In genomic region chr17:19264277-19264676, GRCh38 we compare ENCODE assay signal across 18 cellular contexts. TPM values are rescaled to one million over a fixed set of nuclear protein-coding genes. Genes with fewer than 3 reads are reported as not detected.
DNase-seq lines count a peak whose midpoint lies in the region; ATAC-seq, FAIRE-seq and TF ChIP-seq lines count a peak whose summit lies in the region.
"Had no signal": no experiment of that assay in that cellular context is flagged by ENCODE, and none has a peak within 500 bp of the region (broad histone marks: within the 10 kb centered on the region; RNA-seq: fewer than 3 reads in every experiment).

No MANE protein-coding gene starts in this region.

- no peaks in the 10 kb centered on the region for H3K23me2 ChIP-seq in H1 (ENCODE audit: low read depth, low read length)

- peaks cover 57% of the 10 kb centered on the region for H3K4me1 Mint-ChIP-seq in nephron

- POLR2A ChIA-PET in H1 (lab: Charles Lee; ENCODE audit: partially characterized antibody) = no interaction called here

- H3K79me1 ChIP-seq in H1 (ENCODE audit: low read depth, low read length) = peaks cover 18% of the 10 kb centered on the region

- H4K91ac ChIP-seq in H1 (replicated peaks; ENCODE audit: insufficient read length, low read length) = no peak overlapping the region

- H3K14ac ChIP-seq in H1 (ENCODE audit: insufficient read length) = no peak overlapping the region

- no peaks in the 10 kb centered on the region for H3K27me3 Mint-ChIP-seq in nephron (ENCODE audit: low read depth)

- H3K18ac ChIP-seq in H1 (ENCODE audit: extremely low read depth, low read length) = no peak overlapping the region; the same call in 1 of the 2 replicates

- TF ChIP-seq EP300 in H1 (IDR thresholded peaks at IDR 0.05; ENCODE audit: borderline replicate concordance in 1 of 2, low read depth in 2 of 2, low read length in 2 of 2) = no peak

- H3K79me2 ChIP-seq in H1 (ENCODE audit: control insufficient read depth in 1 of 2, insufficient read depth in 2 of 2, low read length in 2 of 2) = peaks cover 0 to 64% of the 10 kb centered on the region in 2 experiments; a peak in 3 of 4 replicates

- no peak overlapping the region for H3K4me3 ChIP-seq in H1 (ENCODE audit: extremely low read depth in 1 of 4, insufficient read depth in 2 of 4, low read depth in 3 of 4, low read length in 4 of 4)
- peak overlapping the region; percentile 14 for H3K4me3 ChIP-seq in thoracic aorta
- H3K4me3 ChIP-seq: K562, right lobe of liver, SJSA1 had no signal

- H3K4me1 ChIP-seq in H1 (replicated peaks in 1 of 4; ENCODE audit: control insufficient read depth in 3 of 4, insufficient read depth in 4 of 4, low read length in 3 of 4) (peaks cover 0 to 3% (median under 1%) of the 10 kb centered on the region in 4 experiments; a peak in 4 of 7 replicates), thoracic aorta (ENCODE audit: control insufficient read depth in 1 of 2, low read depth in 2 of 2) (peaks cover 44 to 68% of the 10 kb centered on the region in 2 donors)

- FAIRE-seq in H1 (lab: Jason Lieb, UNC) = no peak
- FAIRE-seq: K562 had no signal

- TF ChIP-seq POLR2A in H1 (IDR thresholded peaks at IDR 0.05; ENCODE audit: control extremely low read depth in 1 of 2, low read depth in 2 of 2, low read length in 2 of 2) = no peak

- H4K5ac ChIP-seq in H1 (ENCODE audit: insufficient read length, low read depth, low read length) = no peak overlapping the region

- no peak overlapping the region for H2BK120ac ChIP-seq in H1 (replicated peaks; ENCODE audit: low read depth, low read length)

- no peaks in the 10 kb centered on the region; a peak in 1 of 8 replicates for H3K36me3 ChIP-seq in H1 (ENCODE audit: control insufficient read depth in 2 of 4, insufficient read depth in 4 of 4, low read length in 3 of 4)
- no peaks in the 10 kb centered on the region for H3K36me3 ChIP-seq in thoracic aorta
- H3K36me3 ChIP-seq: right lobe of liver had no signal

- no peak overlapping the region for H3K4me3 Mint-ChIP-seq in nephron
- H3K4me3 Mint-ChIP-seq: B cell; naive thymus-derived CD4-positive, alpha-beta T cell; stimulated activated effector memory CD8-positive, alpha-beta T cell treated with anti-CD3 and anti-CD28 coated beads, Interleukin-12 subunit alpha, Interleukin-12 subunit beta, amount 100 ng/mL, for 72 hours had no signal

- H3K56ac ChIP-seq in H1 (replicated peaks; ENCODE audit: insufficient read length, low read depth, low read length) = peak overlapping the region; percentile 17

- no peak overlapping the region for H2BK20ac ChIP-seq in H1 (ENCODE audit: low read length)

- H3K4me2 ChIP-seq in H1 (ENCODE audit: insufficient read depth in 1 of 2, low read depth in 2 of 2, low read length in 2 of 2) = no peak overlapping the region

- no peak overlapping the region for H2BK15ac ChIP-seq in H1 (ENCODE audit: low read length)

- TF ChIP-seq CTCF in VCaP (conservative IDR thresholded peaks at IDR 0.05) (no peak), H1 (IDR thresholded peaks at IDR 0.05; ENCODE audit: control extremely low read depth in 1 of 3, insufficient read depth in 1 of 3, low read depth in 1 of 3, low read length in 3 of 3) (no peak), nephron (IDR thresholded peaks at IDR 0.05; ENCODE audit: unreplicated experiment in 3 of 3) (no peak), thoracic aorta (IDR thresholded peaks at IDR 0.05) (no peak)

- peak overlapping the region; percentile 5; the same call in 1 of the 2 replicates for H3K27ac ChIP-seq in VCaP
- no peak overlapping the region for H3K27ac ChIP-seq in H1 (ENCODE audit: low read depth, low read length)
- peak overlapping the region; percentile 80 to 85 for H3K27ac ChIP-seq in thoracic aorta
- H3K27ac ChIP-seq: right lobe of liver, SJSA1 had no signal

- DNase-seq in H1 (ENCODE audit: low read depth in 1 of 2, low spot score in 2 of 2) (no peak), thoracic aorta (ENCODE audit: low spot score) (no peak), HuH-7 (ENCODE audit: low spot score) (no peak)
- DNase-seq: activated CD8-positive, alpha-beta memory T cell treated with anti-CD3 and anti-CD28 coated beads for 24 hours; activated gamma-delta T cell; H7; naive thymus-derived CD4-positive, alpha-beta T cell; NCI-H1092; right lobe of liver had no signal

- H3K9me3 Mint-ChIP-seq in nephron = no peaks in the 10 kb centered on the region
- H3K9me3 Mint-ChIP-seq: stimulated activated effector memory CD8-positive, alpha-beta T cell treated with anti-CD3 and anti-CD28 coated beads, Interleukin-12 subunit alpha, Interleukin-12 subunit beta, amount 100 ng/mL, for 72 hours had no signal

- H4K20me1 ChIP-seq in H1 (replicated peaks in 1 of 2; ENCODE audit: control insufficient read depth in 1 of 2, insufficient read depth in 2 of 2, low read length in 2 of 2) = peaks cover 8 to 33% of the 10 kb centered on the region in 2 experiments

- H2AFZ ChIP-seq in H1 (ENCODE audit: low read length) = no peak overlapping the region

- ATAC-seq in thoracic aorta (ENCODE audit: insufficient number of reproducible peaks, low FRiP score, low read depth) (no peak), HG03342 (IDR thresholded peaks at IDR 0.05; ENCODE audit: unreplicated experiment) (no peak), GM19463 (IDR thresholded peaks at IDR 0.05; ENCODE audit: unreplicated experiment) (no peak), HG03039 (IDR thresholded peaks at IDR 0.05; ENCODE audit: unreplicated experiment) (no peak)
- ATAC-seq: K562; naive thymus-derived CD4-positive, alpha-beta T cell had no signal

- H4K8ac ChIP-seq in H1 (ENCODE audit: extremely low read depth, insufficient read depth, low read length) = no peak overlapping the region

- no peak for TF ChIP-seq RAD21 in H1 (IDR thresholded peaks at IDR 0.05 in 1 of 2, conservative IDR thresholded peaks at IDR 0.05 in 1 of 2; ENCODE audit: low read depth in 2 of 2, low read length in 2 of 2)

- no peaks in the 10 kb centered on the region for H3K9me3 ChIP-seq in H1 (ENCODE audit: insufficient read depth in 2 of 2, low read depth in 1 of 2, low read length in 1 of 2)
- H3K9me3 ChIP-seq in thoracic aorta = no peaks in the 10 kb centered on the region
- H3K9me3 ChIP-seq: right lobe of liver, SJSA1 had no signal

- WGBS in H1 (ENCODE audit: extremely low coverage in 1 of 2, insufficient coverage in 1 of 2, insufficient read length in 1 of 2, insufficient replicate concordance in 2 of 2, low coverage in 1 of 2, low lambda C conversion rate in 2 of 2, missing lambda C conversion rate in 1 of 2), 2 experiments = 78% methylated on average over 3 of the region's 3 CpGs; no CpG with 5 or more reads in 1 of the 2 experiments

- H3K9ac ChIP-seq in H1 (replicated peaks in 1 of 4; ENCODE audit: extremely low read depth in 1 of 4, low read depth in 3 of 4, low read length in 3 of 4) = no peak overlapping the region

- CTCF ChIA-PET in H1 (lab: Charles Lee; ENCODE audit: partially characterized antibody) = interaction anchor here (0.6 to 1.7 kb wide), 5 partner anchors 12 to 410 kb away, joined by 3 to 4 read pairs (median 3); no protein-coding TSS in a partner anchor

- no peak overlapping the region for H2AK5ac ChIP-seq in H1 (ENCODE audit: low read depth, low read length)

- H3K27me3 ChIP-seq in H1 (replicated peaks in 1 of 4; ENCODE audit: control insufficient read depth in 3 of 4, extremely low read depth in 1 of 4, insufficient read depth in 3 of 4, low read length in 3 of 4) (no peaks in the 10 kb centered on the region), thoracic aorta (replicated peaks; ENCODE audit: insufficient read depth) (no peaks in the 10 kb centered on the region)
- H3K27me3 ChIP-seq: right lobe of liver, SJSA1 had no signal

- H2BK12ac ChIP-seq in H1 (ENCODE audit: low read depth, low read length) = no peak overlapping the region

- H3K36me3 Mint-ChIP-seq in nephron (ENCODE audit: low read depth) = no peaks in the 10 kb centered on the region

- no peak overlapping the region for H3K23ac ChIP-seq in H1 (ENCODE audit: insufficient read length)

- H3K27ac Mint-ChIP-seq in nephron = peak overlapping the region in 2 of 3 experiments; percentile 28 to 60
- H3K27ac Mint-ChIP-seq: B cell; stimulated activated effector memory CD8-positive, alpha-beta T cell treated with anti-CD3 and anti-CD28 coated beads, Interleukin-12 subunit alpha, Interleukin-12 subunit beta, amount 100 ng/mL, for 72 hours had no signal

- H3K4ac ChIP-seq in H1 (replicated peaks; ENCODE audit: insufficient read length, low read depth, low read length) = no peak overlapping the region

- no peak overlapping the region for H2BK5ac ChIP-seq in H1 (ENCODE audit: low read depth, low read length)

TF ChIP-seq in H1, 55 proteins besides CTCF, POLR2A, EP300 and RAD21 (continues in another document):
- TF ChIP-seq CTBP2 (IDR thresholded peaks at IDR 0.05; ENCODE audit: borderline replicate concordance, insufficient read depth, insufficient read length, low read length) = no peak
- no peak for TF ChIP-seq HDAC2 (IDR thresholded peaks at IDR 0.05; ENCODE audit: borderline replicate concordance in 1 of 2, low read depth in 2 of 2, low read length in 2 of 2)
- no peak for TF ChIP-seq USF2 (IDR thresholded peaks at IDR 0.05; ENCODE audit: low read length)
- TF ChIP-seq KDM4A (IDR thresholded peaks at IDR 0.05; ENCODE audit: low read depth, low read length, severe bottlenecking) = no peak
- TF ChIP-seq BCL11A (IDR thresholded peaks at IDR 0.05; ENCODE audit: low read depth in 2 of 2, low read length in 2 of 2) = no peak
- no peak for TF ChIP-seq JUN (IDR thresholded peaks at IDR 0.05; ENCODE audit: low read depth, low read length)
- no peak for TF ChIP-seq FOSL1 (IDR thresholded peaks at IDR 0.05; ENCODE audit: insufficient read depth, low read depth, low read length)
- no peak for TF ChIP-seq NRF1 (IDR thresholded peaks at IDR 0.05; ENCODE audit: low read depth, low read length)
- no peak for TF ChIP-seq BACH1 (IDR thresholded peaks at IDR 0.05; ENCODE audit: low read length)
- no peak for TF ChIP-seq TEAD4 (IDR thresholded peaks at IDR 0.05; ENCODE audit: low read depth, low read length)

RNA-seq across cellular contexts. Expression of gene EPN2, which starts 27.1 kb away (rescaled TPM):
- 40.8 and 55.8 TPM in 2 replicates for total RNA-seq in H1 (2021; fragmentation: NEBNext Ultra II Directional; extraction: Animal tissue kit (Norgen Biotek cat#: 25700))
- 28.7 and 39.3 TPM in 2 replicates for polyA plus RNA-seq in H1 (2011; rRNA removed)
- 33.0 TPM for polyA plus RNA-seq in H1 (2011; cell fraction: cytosol; rRNA removed)
- polyA plus RNA-seq in H1 (2011; cell fraction: nucleus; rRNA removed) = 90.8 TPM
- 33.3 to 40.6 TPM (median 36.7 TPM) in 4 replicates for polyA plus RNA-seq in H1 (2012, experiment 1 of 2)
- polyA plus RNA-seq in H1 (2012, experiment 2 of 2) = 12.2 TPM
- 35.2 TPM for polyA plus RNA-seq in H1 (2013, experiment 1 of 2)
- 32.9 TPM for polyA plus RNA-seq in H1 (2013, experiment 2 of 2)
- polyA minus RNA-seq in H1 (2011; rRNA and poly(A)+ RNA removed) = 61.5 and 78.1 TPM in 2 replicates
- 30.4 TPM for polyA minus RNA-seq in H1 (2011; cell fraction: cytosol; rRNA and poly(A)+ RNA removed)
- 51.2 TPM for polyA minus RNA-seq in H1 (2011; cell fraction: nucleus; rRNA and poly(A)+ RNA removed)
- total RNA-seq in thoracic aorta = 10 to 100 TPM; 28.7 to 47.9 TPM
